11 cellular contexts compared by ENCODE assay signal in genomic region chr1:15714438-15715136, GRCh38. TPM values are rescaled to one million over a fixed set of nuclear protein-coding genes. Genes with fewer than 3 reads are reported as not detected.
DNase-seq lines count a peak whose midpoint lies in the region; ATAC-seq and TF ChIP-seq lines count a peak whose summit lies in the region.
"Had no signal": no experiment of that assay in that cellular context is flagged by ENCODE, and none has a peak within 500 bp of the region (broad histone marks: within the 10 kb centered on the region; RNA-seq: fewer than 3 reads in every experiment).

No MANE protein-coding gene starts in this region.

- 30 to 39% (median 33%) methylated on average over 4 of the region's 4 CpGs for WGBS in heart left ventricle, 4 donors

- in situ Hi-C loops in astrocyte of the cerebellum (cut with HindIII; ENCODE audit: low sequenced_read_pairs) (no loop called here), HAP-1 (cut with MboI; ENCODE audit: low sequenced_read_pairs) (no loop called here)

- H3K27ac ChIP-seq in heart left ventricle: peak overlapping the region; percentile 46 to 91 (median 80)
- H3K27ac ChIP-seq: epithelial cell of prostate, SK-N-MC had no signal

- peaks cover 0 to 40% (median 37%) of the 10 kb centered on the region in 9 donors for H3K36me3 ChIP-seq in heart left ventricle
- H3K36me3 ChIP-seq in HAP-1 (replicated peaks): peaks cover 8% of the 10 kb centered on the region
- H3K36me3 ChIP-seq in MG63: peaks cover 3% of the 10 kb centered on the region

- H3K9me3 ChIP-seq in heart left ventricle (no peaks in the 10 kb centered on the region), HAP-1 (no peaks in the 10 kb centered on the region), MG63 (no peaks in the 10 kb centered on the region)

- ATAC-seq in heart left ventricle (peak; percentile 81 to 88 (median 86)), sciatic nerve (peak; percentile 76)

- TF ChIP-seq POLR2A in heart left ventricle (IDR thresholded peaks at IDR 0.05): no peak

- intact Hi-C loops in heart left ventricle (cut with DNase I) (loop anchor here in 1 of 10 donors (2.0 kb wide), 1 partner anchor 30 kb away; the partner anchor contains the start of gene PLEKHM2), sciatic nerve (cut with DNase I) (no loop called here)

- TF ChIP-seq CTCF in astrocyte of the cerebellum (IDR thresholded peaks at IDR 0.05; ENCODE audit: low read depth, low read length, missing control alignments) (no peak), heart left ventricle (IDR thresholded peaks at IDR 0.05) (no peak)

- DNase-seq in GM03348 (ENCODE audit: low spot score) (peak; percentile 74), astrocyte of the cerebellum (ENCODE audit: low read depth) (peak; percentile 58), heart left ventricle (peak in 4 of 5 donors; percentile 68 to 79 (median 74)), sciatic nerve (ENCODE audit: low spot score) (no peak), NCI-H2227 treated with DMSO at 0.1 percent for 48 hours (lab: John Stamatoyannopoulos, UW) (no peak), HAP-1 (ENCODE audit: low spot score in 2 of 2) (no peak), MG63 (no peak), GF-D8 (lab: John Stamatoyannopoulos, UW) (no peak)
- DNase-seq: NCI-H1105 treated with DMSO at 0.1 percent for 48 hours had no signal

- H3K4me1 ChIP-seq in heart left ventricle (peaks cover 6 to 85% (median 45%) of the 10 kb centered on the region in 12 donors), HAP-1 (no peaks in the 10 kb centered on the region)

- H3K4me3 ChIP-seq in astrocyte of the cerebellum (ENCODE audit: low read depth, low read length): no peak overlapping the region
- no peak overlapping the region for H3K4me3 ChIP-seq in heart left ventricle
- no peak overlapping the region for H3K4me3 ChIP-seq in HAP-1
- H3K4me3 ChIP-seq in MG63: no peak overlapping the region
- H3K4me3 ChIP-seq: SK-N-MC had no signal

- no peaks in the 10 kb centered on the region for H3K27me3 ChIP-seq in heart left ventricle
- no peaks in the 10 kb centered on the region for H3K27me3 ChIP-seq in HAP-1 (ENCODE audit: low read depth)
- no peaks in the 10 kb centered on the region for H3K27me3 ChIP-seq in MG63

RNA-seq across cellular contexts. Expression of gene SLC25A34, which starts 21.5 kb away (rescaled TPM):
- 10 to 100 TPM in 6 of 9 donors, 1 to 10 TPM in 3; 4.8 to 71.2 (median 17.8) TPM for total RNA-seq in heart left ventricle
- 10 to 100 TPM in 1 of 2 donors, 1 to 10 TPM in 1; 1.6 to 25.9 TPM for polyA plus RNA-seq in heart left ventricle
- 1.6 TPM for total RNA-seq in sciatic nerve
- not detected in 2 replicates for total RNA-seq in MG63 (2014; rRNA removed; shearing (Covaris generic); ENCODE audit: low replicate concordance)

RNA-seq across cellular contexts. Expression of gene TMEM82, which starts 27.7 kb away (rescaled TPM):
- total RNA-seq in heart left ventricle (not detected), sciatic nerve (not detected)
- polyA plus RNA-seq in heart left ventricle: not detected
- not detected in 2 replicates for total RNA-seq in MG63 (2014; rRNA removed; shearing (Covaris generic); ENCODE audit: low replicate concordance)

RNA-seq across cellular contexts. Expression of gene PLEKHM2, which starts 30.5 kb away (rescaled TPM):
- total RNA-seq in heart left ventricle (100 to 1,000 TPM in 2 of 9 donors, 10 to 100 TPM in 7; 69.9 to 150 (median 84.4) TPM), sciatic nerve (67.8 TPM)
- 100 to 1,000 TPM in 1 of 2 donors, 10 to 100 TPM in 1; 83.1 to 104 TPM for polyA plus RNA-seq in heart left ventricle
- total RNA-seq in MG63 (2014; rRNA removed; shearing (Covaris generic); ENCODE audit: low replicate concordance): 22.8 and 32.6 TPM in 2 replicates

RNA-seq across cellular contexts. Expression of gene FBLIM1, which starts 44.0 kb away (rescaled TPM):
- total RNA-seq in heart left ventricle (100 to 1,000 TPM in 1 of 9 donors, 10 to 100 TPM in 8; 49.3 to 103 (median 73.8) TPM), sciatic nerve (29.0 TPM)
- 10 to 100 TPM; 31.6 to 58.4 TPM for polyA plus RNA-seq in heart left ventricle
- total RNA-seq in MG63 (2014; rRNA removed; shearing (Covaris generic); ENCODE audit: low replicate concordance): 17.5 and 23.1 TPM in 2 replicates

Comparison
In these comparisons a context has a peak if more than half of its experiments do, and no peak if none do; other contexts are left out.
1. DNase-seq: peak in GM03348 (single experiment), astrocyte of the cerebellum (single experiment) and heart left ventricle (4 of 5); none in sciatic nerve (single experiment), NCI-H2227 treated with DMSO at 0.1 percent for 48 hours (single experiment), HAP-1 (0 of 2), MG63 (single experiment) and GF-D8 (single experiment).